ENCODE assay signal across 1 cellular context in the genomic region with DNA sequence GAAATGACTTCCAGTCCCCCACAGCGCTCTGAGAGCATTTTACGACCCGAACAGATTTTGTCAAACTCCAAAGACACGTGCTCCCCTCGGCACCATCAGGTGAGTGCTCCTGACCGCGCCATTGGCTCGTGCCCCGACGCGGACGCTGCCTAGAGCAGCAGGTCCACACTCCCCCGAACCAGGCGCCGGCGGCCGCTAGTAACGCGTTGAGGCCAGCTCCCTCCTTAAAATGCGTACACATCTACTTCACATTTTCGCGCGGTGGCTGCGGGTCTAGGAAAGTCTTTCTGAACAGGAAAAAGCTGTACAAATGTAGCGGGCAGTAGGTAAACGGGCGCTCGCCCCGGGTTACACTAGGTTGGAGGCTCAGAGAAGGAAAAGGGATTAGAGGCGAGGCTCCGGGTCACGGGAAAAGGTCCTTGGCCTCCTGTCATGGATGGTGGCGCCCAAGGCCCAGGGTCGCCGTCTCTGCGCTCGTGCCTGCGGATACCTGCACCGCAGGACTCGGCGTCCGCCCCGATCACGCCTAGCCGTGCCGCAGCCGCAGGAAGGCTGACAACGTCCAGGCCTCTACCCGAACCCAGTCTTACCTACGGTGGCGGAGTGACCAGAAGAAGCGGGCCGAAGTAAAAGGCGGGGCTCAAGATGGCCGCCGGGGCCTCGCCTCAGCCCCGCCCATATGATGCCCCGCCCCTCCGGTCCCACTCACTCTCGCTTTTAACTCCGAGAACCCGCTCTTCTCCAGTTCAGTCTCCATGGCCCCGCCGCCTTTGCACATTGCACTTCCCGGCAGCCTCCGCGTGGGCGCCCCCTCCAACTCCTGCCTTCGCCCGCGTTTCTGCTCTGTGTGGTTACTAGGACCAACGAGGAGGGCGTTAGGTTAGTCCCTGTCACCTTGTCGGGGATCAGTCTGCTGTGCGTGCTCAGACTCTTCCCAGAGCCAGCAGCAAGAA.
TF ChIP-seq lines count a peak whose summit lies in the region.

A gene with protein sequence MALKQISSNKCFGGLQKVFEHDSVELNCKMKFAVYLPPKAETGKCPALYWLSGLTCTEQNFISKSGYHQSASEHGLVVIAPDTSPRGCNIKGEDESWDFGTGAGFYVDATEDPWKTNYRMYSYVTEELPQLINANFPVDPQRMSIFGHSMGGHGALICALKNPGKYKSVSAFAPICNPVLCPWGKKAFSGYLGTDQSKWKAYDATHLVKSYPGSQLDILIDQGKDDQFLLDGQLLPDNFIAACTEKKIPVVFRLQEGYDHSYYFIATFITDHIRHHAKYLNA (minus strand): TSS at position 647 of the 953 bp plus-strand sequence. CDS start 5,748 bp downstream, outside the sequence.

TF ChIP-seq in HEK293, 187 proteins besides CTCF, POLR2A, EP300 and RAD21 (continued from another document and continues in another):
- TF ChIP-seq, protein P1, sequence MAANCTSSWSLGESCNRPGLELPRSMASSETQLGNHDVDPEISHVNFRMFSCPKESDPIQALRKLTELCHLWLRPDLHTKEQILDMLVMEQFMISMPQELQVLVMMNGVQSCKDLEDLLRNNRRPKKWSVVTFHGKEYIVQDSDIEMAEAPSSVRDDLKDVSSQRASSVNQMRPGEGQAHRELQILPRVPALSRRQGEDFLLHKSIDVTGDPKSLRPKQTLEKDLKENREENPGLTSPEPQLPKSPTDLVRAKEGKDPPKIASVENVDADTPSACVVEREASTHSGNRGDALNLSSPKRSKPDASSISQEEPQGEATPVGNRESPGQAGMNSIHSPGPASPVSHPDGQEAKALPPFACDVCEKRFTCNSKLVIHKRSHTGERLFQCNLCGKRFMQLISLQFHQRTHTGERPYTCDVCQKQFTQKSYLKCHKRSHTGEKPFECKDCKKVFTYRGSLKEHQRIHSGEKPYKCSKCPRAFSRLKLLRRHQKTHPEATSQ (tag by site-specific recombination; IDR thresholded peaks at IDR 0.05) = 0 out of 2 replicates have a peak, but pooled peaks have one; percentile 65
- TF ChIP-seq, protein P2, sequence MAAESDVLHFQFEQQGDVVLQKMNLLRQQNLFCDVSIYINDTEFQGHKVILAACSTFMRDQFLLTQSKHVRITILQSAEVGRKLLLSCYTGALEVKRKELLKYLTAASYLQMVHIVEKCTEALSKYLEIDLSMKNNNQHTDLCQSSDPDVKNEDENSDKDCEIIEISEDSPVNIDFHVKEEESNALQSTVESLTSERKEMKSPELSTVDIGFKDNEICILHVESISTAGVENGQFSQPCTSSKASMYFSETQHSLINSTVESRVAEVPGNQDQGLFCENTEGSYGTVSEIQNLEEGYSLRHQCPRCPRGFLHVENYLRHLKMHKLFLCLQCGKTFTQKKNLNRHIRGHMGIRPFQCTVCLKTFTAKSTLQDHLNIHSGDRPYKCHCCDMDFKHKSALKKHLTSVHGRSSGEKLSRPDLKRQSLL (tag by site-specific recombination; IDR thresholded peaks at IDR 0.05) = peak; percentile 81; the same call in 1 of the 2 replicates
- TF ChIP-seq ZNF394 (tag by site-specific recombination; IDR thresholded peaks at IDR 0.05; ENCODE audit: borderline replicate concordance) = peak; percentile 58; the same call in 1 of the 2 replicates
- peak; percentile 85 for TF ChIP-seq SP2 (tag by site-specific recombination; IDR thresholded peaks at IDR 0.05)
- no peak for TF ChIP-seq GFI1B (tag by site-specific recombination; IDR thresholded peaks at IDR 0.05)
- TF ChIP-seq YY2 (tag by site-specific recombination; IDR thresholded peaks at IDR 0.05) = no peak
- TF ChIP-seq ZBTB7A (tag by site-specific recombination; IDR thresholded peaks at IDR 0.05; ENCODE audit: low read depth) = 0 out of 2 replicates have a peak, but pooled peaks have one; percentile 37
- TF ChIP-seq, protein P3, sequence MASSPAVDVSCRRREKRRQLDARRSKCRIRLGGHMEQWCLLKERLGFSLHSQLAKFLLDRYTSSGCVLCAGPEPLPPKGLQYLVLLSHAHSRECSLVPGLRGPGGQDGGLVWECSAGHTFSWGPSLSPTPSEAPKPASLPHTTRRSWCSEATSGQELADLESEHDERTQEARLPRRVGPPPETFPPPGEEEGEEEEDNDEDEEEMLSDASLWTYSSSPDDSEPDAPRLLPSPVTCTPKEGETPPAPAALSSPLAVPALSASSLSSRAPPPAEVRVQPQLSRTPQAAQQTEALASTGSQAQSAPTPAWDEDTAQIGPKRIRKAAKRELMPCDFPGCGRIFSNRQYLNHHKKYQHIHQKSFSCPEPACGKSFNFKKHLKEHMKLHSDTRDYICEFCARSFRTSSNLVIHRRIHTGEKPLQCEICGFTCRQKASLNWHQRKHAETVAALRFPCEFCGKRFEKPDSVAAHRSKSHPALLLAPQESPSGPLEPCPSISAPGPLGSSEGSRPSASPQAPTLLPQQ (tag by site-specific recombination; IDR thresholded peaks at IDR 0.05) = peak; percentile 73
- TF ChIP-seq, protein P4, sequence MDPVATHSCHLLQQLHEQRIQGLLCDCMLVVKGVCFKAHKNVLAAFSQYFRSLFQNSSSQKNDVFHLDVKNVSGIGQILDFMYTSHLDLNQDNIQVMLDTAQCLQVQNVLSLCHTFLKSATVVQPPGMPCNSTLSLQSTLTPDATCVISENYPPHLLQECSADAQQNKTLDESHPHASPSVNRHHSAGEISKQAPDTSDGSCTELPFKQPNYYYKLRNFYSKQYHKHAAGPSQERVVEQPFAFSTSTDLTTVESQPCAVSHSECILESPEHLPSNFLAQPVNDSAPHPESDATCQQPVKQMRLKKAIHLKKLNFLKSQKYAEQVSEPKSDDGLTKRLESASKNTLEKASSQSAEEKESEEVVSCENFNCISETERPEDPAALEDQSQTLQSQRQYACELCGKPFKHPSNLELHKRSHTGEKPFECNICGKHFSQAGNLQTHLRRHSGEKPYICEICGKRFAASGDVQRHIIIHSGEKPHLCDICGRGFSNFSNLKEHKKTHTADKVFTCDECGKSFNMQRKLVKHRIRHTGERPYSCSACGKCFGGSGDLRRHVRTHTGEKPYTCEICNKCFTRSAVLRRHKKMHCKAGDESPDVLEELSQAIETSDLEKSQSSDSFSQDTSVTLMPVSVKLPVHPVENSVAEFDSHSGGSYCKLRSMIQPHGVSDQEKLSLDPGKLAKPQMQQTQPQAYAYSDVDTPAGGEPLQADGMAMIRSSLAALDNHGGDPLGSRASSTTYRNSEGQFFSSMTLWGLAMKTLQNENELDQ (tag by site-specific recombination; IDR thresholded peaks at IDR 0.05; ENCODE audit: low read depth) = no peak
- TF ChIP-seq ZNF76 (tag by site-specific recombination; IDR thresholded peaks at IDR 0.05; ENCODE audit: borderline replicate concordance, low read depth) = peak; percentile 91
- TF ChIP-seq, protein P5, sequence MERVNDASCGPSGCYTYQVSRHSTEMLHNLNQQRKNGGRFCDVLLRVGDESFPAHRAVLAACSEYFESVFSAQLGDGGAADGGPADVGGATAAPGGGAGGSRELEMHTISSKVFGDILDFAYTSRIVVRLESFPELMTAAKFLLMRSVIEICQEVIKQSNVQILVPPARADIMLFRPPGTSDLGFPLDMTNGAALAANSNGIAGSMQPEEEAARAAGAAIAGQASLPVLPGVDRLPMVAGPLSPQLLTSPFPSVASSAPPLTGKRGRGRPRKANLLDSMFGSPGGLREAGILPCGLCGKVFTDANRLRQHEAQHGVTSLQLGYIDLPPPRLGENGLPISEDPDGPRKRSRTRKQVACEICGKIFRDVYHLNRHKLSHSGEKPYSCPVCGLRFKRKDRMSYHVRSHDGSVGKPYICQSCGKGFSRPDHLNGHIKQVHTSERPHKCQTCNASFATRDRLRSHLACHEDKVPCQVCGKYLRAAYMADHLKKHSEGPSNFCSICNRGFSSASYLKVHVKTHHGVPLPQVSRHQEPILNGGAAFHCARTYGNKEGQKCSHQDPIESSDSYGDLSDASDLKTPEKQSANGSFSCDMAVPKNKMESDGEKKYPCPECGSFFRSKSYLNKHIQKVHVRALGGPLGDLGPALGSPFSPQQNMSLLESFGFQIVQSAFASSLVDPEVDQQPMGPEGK (tag by site-specific recombination; IDR thresholded peaks at IDR 0.05) = peak; percentile 75
- no peak for TF ChIP-seq ZNF223 (tag by site-specific recombination; IDR thresholded peaks at IDR 0.05)
- TF ChIP-seq, protein P6, sequence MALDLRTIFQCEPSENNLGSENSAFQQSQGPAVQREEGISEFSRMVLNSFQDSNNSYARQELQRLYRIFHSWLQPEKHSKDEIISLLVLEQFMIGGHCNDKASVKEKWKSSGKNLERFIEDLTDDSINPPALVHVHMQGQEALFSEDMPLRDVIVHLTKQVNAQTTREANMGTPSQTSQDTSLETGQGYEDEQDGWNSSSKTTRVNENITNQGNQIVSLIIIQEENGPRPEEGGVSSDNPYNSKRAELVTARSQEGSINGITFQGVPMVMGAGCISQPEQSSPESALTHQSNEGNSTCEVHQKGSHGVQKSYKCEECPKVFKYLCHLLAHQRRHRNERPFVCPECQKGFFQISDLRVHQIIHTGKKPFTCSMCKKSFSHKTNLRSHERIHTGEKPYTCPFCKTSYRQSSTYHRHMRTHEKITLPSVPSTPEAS (tag by site-specific recombination; IDR thresholded peaks at IDR 0.05) = no peak
- TF ChIP-seq SP3 (tag by site-specific recombination; IDR thresholded peaks at IDR 0.05) = peak; percentile 81
- peak; percentile 89 for TF ChIP-seq EGR2 (tag by site-specific recombination; IDR thresholded peaks at IDR 0.05; ENCODE audit: low read depth)
- peak; percentile 82; the same call in 1 of the 2 replicates for TF ChIP-seq BCL11B (tag by site-specific recombination; IDR thresholded peaks at IDR 0.05; ENCODE audit: low read depth)
- TF ChIP-seq ZNF211 (tag by site-specific recombination; IDR thresholded peaks at IDR 0.05; ENCODE audit: low read depth) = no peak
- TF ChIP-seq ZNF292 (tag by site-specific recombination; IDR thresholded peaks at IDR 0.05; ENCODE audit: borderline replicate concordance, low read depth) = no peak
- TF ChIP-seq FEZF1 (tag by site-specific recombination; IDR thresholded peaks at IDR 0.05) = no peak
- TF ChIP-seq ZNF664 (tag by site-specific recombination; IDR thresholded peaks at IDR 0.05) = no peak
- 0 out of 2 replicates have a peak, but pooled peaks have one; percentile 11 for TF ChIP-seq MZF1 (tag by site-specific recombination; IDR thresholded peaks at IDR 0.05; ENCODE audit: borderline replicate concordance)
- peak; percentile 38; the same call in 1 of the 2 replicates for TF ChIP-seq ZNF610 (tag by site-specific recombination; IDR thresholded peaks at IDR 0.05; ENCODE audit: borderline replicate concordance)
- TF ChIP-seq, protein P7, sequence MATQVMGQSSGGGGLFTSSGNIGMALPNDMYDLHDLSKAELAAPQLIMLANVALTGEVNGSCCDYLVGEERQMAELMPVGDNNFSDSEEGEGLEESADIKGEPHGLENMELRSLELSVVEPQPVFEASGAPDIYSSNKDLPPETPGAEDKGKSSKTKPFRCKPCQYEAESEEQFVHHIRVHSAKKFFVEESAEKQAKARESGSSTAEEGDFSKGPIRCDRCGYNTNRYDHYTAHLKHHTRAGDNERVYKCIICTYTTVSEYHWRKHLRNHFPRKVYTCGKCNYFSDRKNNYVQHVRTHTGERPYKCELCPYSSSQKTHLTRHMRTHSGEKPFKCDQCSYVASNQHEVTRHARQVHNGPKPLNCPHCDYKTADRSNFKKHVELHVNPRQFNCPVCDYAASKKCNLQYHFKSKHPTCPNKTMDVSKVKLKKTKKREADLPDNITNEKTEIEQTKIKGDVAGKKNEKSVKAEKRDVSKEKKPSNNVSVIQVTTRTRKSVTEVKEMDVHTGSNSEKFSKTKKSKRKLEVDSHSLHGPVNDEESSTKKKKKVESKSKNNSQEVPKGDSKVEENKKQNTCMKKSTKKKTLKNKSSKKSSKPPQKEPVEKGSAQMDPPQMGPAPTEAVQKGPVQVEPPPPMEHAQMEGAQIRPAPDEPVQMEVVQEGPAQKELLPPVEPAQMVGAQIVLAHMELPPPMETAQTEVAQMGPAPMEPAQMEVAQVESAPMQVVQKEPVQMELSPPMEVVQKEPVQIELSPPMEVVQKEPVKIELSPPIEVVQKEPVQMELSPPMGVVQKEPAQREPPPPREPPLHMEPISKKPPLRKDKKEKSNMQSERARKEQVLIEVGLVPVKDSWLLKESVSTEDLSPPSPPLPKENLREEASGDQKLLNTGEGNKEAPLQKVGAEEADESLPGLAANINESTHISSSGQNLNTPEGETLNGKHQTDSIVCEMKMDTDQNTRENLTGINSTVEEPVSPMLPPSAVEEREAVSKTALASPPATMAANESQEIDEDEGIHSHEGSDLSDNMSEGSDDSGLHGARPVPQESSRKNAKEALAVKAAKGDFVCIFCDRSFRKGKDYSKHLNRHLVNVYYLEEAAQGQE (tag by site-specific recombination; IDR thresholded peaks at IDR 0.05) = 0 out of 2 replicates have a peak, but pooled peaks have one; percentile 10
- no peak for TF ChIP-seq ZNF670 (tag by site-specific recombination; IDR thresholded peaks at IDR 0.05; ENCODE audit: low read depth)
- no peak for TF ChIP-seq ZBTB48 (tag by site-specific recombination; IDR thresholded peaks at IDR 0.05)
- TF ChIP-seq RBAK (tag by site-specific recombination; IDR thresholded peaks at IDR 0.05) = no peak
- TF ChIP-seq, protein P8, sequence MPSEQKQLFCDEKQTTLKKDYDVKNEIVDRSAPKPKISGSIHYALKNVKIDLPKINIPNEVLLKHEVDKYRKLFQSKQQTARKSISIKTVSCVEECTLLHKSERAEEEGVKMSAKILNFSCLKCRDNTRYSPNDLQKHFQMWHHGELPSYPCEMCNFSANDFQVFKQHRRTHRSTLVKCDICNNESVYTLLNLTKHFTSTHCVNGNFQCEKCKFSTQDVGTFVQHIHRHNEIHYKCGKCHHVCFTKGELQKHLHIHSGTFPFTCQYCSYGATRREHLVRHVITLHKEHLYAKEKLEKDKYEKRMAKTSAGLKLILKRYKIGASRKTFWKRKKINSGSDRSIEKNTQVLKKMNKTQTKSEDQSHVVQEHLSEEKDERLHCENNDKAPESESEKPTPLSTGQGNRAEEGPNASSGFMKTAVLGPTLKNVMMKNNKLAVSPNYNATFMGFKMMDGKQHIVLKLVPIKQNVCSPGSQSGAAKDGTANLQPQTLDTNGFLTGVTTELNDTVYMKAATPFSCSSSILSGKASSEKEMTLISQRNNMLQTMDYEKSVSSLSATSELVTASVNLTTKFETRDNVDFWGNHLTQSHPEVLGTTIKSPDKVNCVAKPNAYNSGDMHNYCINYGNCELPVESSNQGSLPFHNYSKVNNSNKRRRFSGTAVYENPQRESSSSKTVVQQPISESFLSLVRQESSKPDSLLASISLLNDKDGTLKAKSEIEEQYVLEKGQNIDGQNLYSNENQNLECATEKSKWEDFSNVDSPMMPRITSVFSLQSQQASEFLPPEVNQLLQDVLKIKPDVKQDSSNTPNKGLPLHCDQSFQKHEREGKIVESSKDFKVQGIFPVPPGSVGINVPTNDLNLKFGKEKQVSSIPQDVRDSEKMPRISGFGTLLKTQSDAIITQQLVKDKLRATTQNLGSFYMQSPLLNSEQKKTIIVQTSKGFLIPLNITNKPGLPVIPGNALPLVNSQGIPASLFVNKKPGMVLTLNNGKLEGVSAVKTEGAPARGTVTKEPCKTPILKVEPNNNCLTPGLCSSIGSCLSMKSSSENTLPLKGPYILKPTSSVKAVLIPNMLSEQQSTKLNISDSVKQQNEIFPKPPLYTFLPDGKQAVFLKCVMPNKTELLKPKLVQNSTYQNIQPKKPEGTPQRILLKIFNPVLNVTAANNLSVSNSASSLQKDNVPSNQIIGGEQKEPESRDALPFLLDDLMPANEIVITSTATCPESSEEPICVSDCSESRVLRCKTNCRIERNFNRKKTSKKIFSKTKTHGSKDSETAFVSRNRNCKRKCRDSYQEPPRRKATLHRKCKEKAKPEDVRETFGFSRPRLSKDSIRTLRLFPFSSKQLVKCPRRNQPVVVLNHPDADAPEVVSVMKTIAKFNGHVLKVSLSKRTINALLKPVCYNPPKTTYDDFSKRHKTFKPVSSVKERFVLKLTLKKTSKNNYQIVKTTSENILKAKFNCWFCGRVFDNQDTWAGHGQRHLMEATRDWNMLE (tag by site-specific recombination; conservative IDR thresholded peaks at IDR 0.05; ENCODE audit: low read depth) = peak; percentile 62
- TF ChIP-seq ZNF341 (tag by site-specific recombination; IDR thresholded peaks at IDR 0.05; ENCODE audit: low read depth) = peak; percentile 77
- TF ChIP-seq SCRT2 (tag by site-specific recombination; IDR thresholded peaks at IDR 0.05) = peak; percentile 78
- TF ChIP-seq TRIM28 (IDR thresholded peaks at IDR 0.05; ENCODE audit: borderline replicate concordance, low read length) = no peak
- no peak for TF ChIP-seq ZNF571 (tag by site-specific recombination; IDR thresholded peaks at IDR 0.05)
- TF ChIP-seq ZNF549 (tag by site-specific recombination; IDR thresholded peaks at IDR 0.05) = no peak
